ENCODE assay signal across 8 cellular contexts in genomic region chr5:14174235-14174636, GRCh38. TPM values are rescaled to one million over a fixed set of nuclear protein-coding genes. Genes with fewer than 3 reads are reported as not detected.
DNase-seq lines count a peak whose midpoint lies in the region; ATAC-seq and TF ChIP-seq lines count a peak whose summit lies in the region.

No MANE protein-coding gene starts in this region.

- H3K9me3 ChIP-seq in sigmoid colon: no peaks in the 10 kb centered on the region
- H3K9me3 ChIP-seq in gastroesophageal sphincter: no peaks in the 10 kb centered on the region

- TF ChIP-seq CTCF in sigmoid colon (IDR thresholded peaks at IDR 0.05): no peak
- TF ChIP-seq CTCF in gastroesophageal sphincter (IDR thresholded peaks at IDR 0.05): no peak

- H3K4me3 ChIP-seq in sigmoid colon: no peak overlapping the region
- H3K4me3 ChIP-seq in gastroesophageal sphincter: no peak overlapping the region

- intact Hi-C loops in sigmoid colon (cut with DNase I): no loop called here

- ATAC-seq in GM19438 (IDR thresholded peaks at IDR 0.05; ENCODE audit: low read depth, unreplicated experiment): peak; percentile 39
- no peak for ATAC-seq in gastroesophageal sphincter

- H3K27ac ChIP-seq in sigmoid colon (peak overlapping the region in 3 of 4 donors; percentile 29 to 53 (median 33)), gastroesophageal sphincter (peak overlapping the region in 1 of 4 donors; percentile 38)

- no peak for TF ChIP-seq POLR2A in erythroblast (IDR thresholded peaks at IDR 0.05; ENCODE audit: low read length)
- TF ChIP-seq POLR2A in sigmoid colon (IDR thresholded peaks at IDR 0.05): no peak
- TF ChIP-seq POLR2A in gastroesophageal sphincter (IDR thresholded peaks at IDR 0.05): no peak

- H3K36me3 ChIP-seq in sigmoid colon: no peaks in the 10 kb centered on the region
- no peaks in the 10 kb centered on the region for H3K36me3 ChIP-seq in gastroesophageal sphincter

- TF ChIP-seq EP300 in sigmoid colon (IDR thresholded peaks at IDR 0.05) (no peak), gastroesophageal sphincter (IDR thresholded peaks at IDR 0.05) (no peak)

- WGBS in sigmoid colon, 2 donors: 29 to 56% methylated on average over 8 of the region's 8 CpGs
- WGBS in gastroesophageal sphincter (ENCODE audit: low coverage in 1 of 2), 2 donors: 38 to 79% methylated on average over 7 to 8 of the region's 8 CpGs

- peak; percentile 53 for DNase-seq in HuH-7 (ENCODE audit: low spot score)
- peak; percentile 21 to 22 for DNase-seq in erythroblast (lab: John Stamatoyannopoulos, UW)
- no peak for DNase-seq in sigmoid colon
- no peak for DNase-seq in NCI-H187 treated with DMSO at 0.1 percent for 48 hours (lab: John Stamatoyannopoulos, UW)
- DNase-seq in DMS53 treated with DMSO at 0.1 percent for 48 hours (lab: John Stamatoyannopoulos, UW; ENCODE audit: unreplicated experiment): no peak
- DNase-seq in HuH-7.5 (ENCODE audit: low spot score): no peak

- peaks cover 0 to 88% (median 69%) of the 10 kb centered on the region in 4 donors for H3K4me1 ChIP-seq in sigmoid colon
- H3K4me1 ChIP-seq in gastroesophageal sphincter: peaks cover 12 to 96% (median 13%) of the 10 kb centered on the region in 3 donors

- no peaks in the 10 kb centered on the region for H3K27me3 ChIP-seq in sigmoid colon
- H3K27me3 ChIP-seq in gastroesophageal sphincter: no peaks in the 10 kb centered on the region

RNA-seq across cellular contexts. Expression of gene TRIO, which starts 31.1 kb away (rescaled TPM):
- total RNA-seq in sigmoid colon: 100 to 1,000 TPM; 119 to 300 (median 181) TPM
- 10 to 100 TPM; 34.8 to 56.4 (median 53.2) TPM for polyA plus RNA-seq in sigmoid colon
- 100 to 1,000 TPM in 3 of 4 donors, 10 to 100 TPM in 1; 69.2 to 257 (median 172) TPM for total RNA-seq in gastroesophageal sphincter

Comparison
In these comparisons a context has a peak if more than half of its experiments do, and no peak if none do; other contexts are left out.
1. DNase-seq: peak in HuH-7 (single experiment) and erythroblast (2 of 2); none in sigmoid colon (single experiment), NCI-H187 treated with DMSO at 0.1 percent for 48 hours (single experiment), DMS53 treated with DMSO at 0.1 percent for 48 hours (single experiment) and HuH-7.5 (single experiment).